In genomic region chr5:147400836-147401235, GRCh38 we compare ENCODE assay signal across 13 cellular contexts.
"Had no signal": no experiment of that assay in that cellular context is flagged by ENCODE, and none has a peak within 500 bp of the region (broad histone marks: within the 10 kb centered on the region; RNA-seq: fewer than 3 reads in every experiment).

No MANE protein-coding gene starts in this region.

- H3K27ac ChIP-seq: gastrocnemius medialis, neutrophil, suprapubic skin had no signal

- H3K9me3 Mint-ChIP-seq: activated naive CD4-positive, alpha-beta T cell treated with anti-CD3 and anti-CD28 coated beads, Interleukin-2, amount 50 U/mL, for 24 hours had no signal

- H3K27me3 ChIP-seq: breast epithelium, gastrocnemius medialis, neutrophil, suprapubic skin had no signal

- H3K36me3 ChIP-seq: breast epithelium, neutrophil had no signal

- ATAC-seq: gastrocnemius medialis, right cardiac atrium had no signal

- H3K27ac Mint-ChIP-seq: activated naive CD4-positive, alpha-beta T cell treated with anti-CD3 and anti-CD28 coated beads, Interleukin-2, amount 50 U/mL, for 24 hours had no signal

- H3K4me1 ChIP-seq: breast epithelium had no signal

- H3K4me3 ChIP-seq: breast epithelium, gastrocnemius medialis, suprapubic skin had no signal

- H3K4me3 Mint-ChIP-seq: activated naive CD4-positive, alpha-beta T cell treated with anti-CD3 and anti-CD28 coated beads, Interleukin-2, amount 50 U/mL, for 24 hours had no signal

- H3K4me1 Mint-ChIP-seq: activated naive CD4-positive, alpha-beta T cell treated with anti-CD3 and anti-CD28 coated beads, Interleukin-2, amount 50 U/mL, for 24 hours had no signal

- H3K36me3 Mint-ChIP-seq: activated naive CD4-positive, alpha-beta T cell treated with anti-CD3 and anti-CD28 coated beads, Interleukin-2, amount 50 U/mL, for 24 hours had no signal

- H3K9me3 ChIP-seq: breast epithelium, gastrocnemius medialis, neutrophil, suprapubic skin had no signal

- DNase-seq: activated CD4-positive, alpha-beta T cell treated with anti-CD3 and anti-CD28 coated beads, Interleukin-2, amount 50 U/mL, for 4 hours; activated effector memory CD4-positive, alpha-beta T cell treated with Interleukin-2 at 50 U/mL for 16 hours; activated T-cell treated with anti-CD3 and anti-CD28 coated beads, Interleukin-2, amount 50 U/mL, for 1 hour; amygdala; gastrocnemius medialis; right cardiac atrium; stimulated activated CD4-positive, alpha-beta T cell treated with anti-CD3 and anti-CD28 coated beads, Interleukin-2, amount 100 ng/mL, for 24 hours; stimulated activated naive CD4-positive, alpha-beta T cell treated with Interleukin-2 at 50 U/mL for 16 hours; T-helper 2 cell had no signal
